In the genomic region with DNA sequence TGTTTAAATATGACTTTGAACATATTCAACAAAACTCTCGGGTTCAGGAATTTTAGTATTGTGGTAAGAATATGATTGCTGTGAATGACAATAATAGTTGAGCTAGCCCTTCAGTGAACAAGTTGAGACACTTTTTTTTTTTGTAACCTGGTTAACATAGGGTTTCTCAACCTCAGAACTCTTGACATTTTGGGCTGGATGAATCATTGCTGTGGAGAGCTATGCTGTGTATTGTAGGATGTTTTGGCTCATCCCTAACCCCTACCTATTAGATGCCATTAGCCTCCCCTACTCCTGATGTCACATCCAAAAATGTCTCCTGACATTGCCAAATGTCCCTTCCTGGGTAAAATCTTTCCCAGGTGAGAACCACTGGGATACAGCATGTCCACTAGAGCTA, we compare ENCODE assay signal across 10 cellular contexts.
DNase-seq lines count a peak whose midpoint lies in the region; ATAC-seq and TF ChIP-seq lines count a peak whose summit lies in the region.
"Had no signal": no experiment of that assay in that cellular context is flagged by ENCODE, and none has a peak within 500 bp of the region (broad histone marks: within the 10 kb centered on the region; RNA-seq: fewer than 3 reads in every experiment).

No MANE protein-coding gene starts in this region.

- H3K9me3 ChIP-seq in CD8-positive, alpha-beta T cell (ENCODE audit: low read length), result no peaks in the 10 kb centered on the region

- intact Hi-C loops in CD8-positive, alpha-beta T cell (cut with DNase I, micrococcal nuclease), result loop anchor here (1.0 to 5.0 kb wide), 8 partner anchors 8 to 112 kb away; partner anchors contain the start of gene RUNX1 (in 1 of the 2)
- intact Hi-C loops in activated T-helper 2 cell treated with anti-CD3 and anti-CD28 coated beads, Interferon-gamma antibody, Interleukin-2, Interleukin-4, amounts not matched to agents 10 μg/mL and 5 μg/mL and 100 μg/mL, durations not matched to agents 14 hours and 24 hours and 36 hours (cut with micrococcal nuclease), result loop anchor here (1.0 to 5.0 kb wide), 4 partner anchors 10 to 87 kb away; no protein-coding TSS in a partner anchor

- DNase-seq in CD8-positive, alpha-beta T cell, result no peak
- DNase-seq in HPDE6-E6E7 (ENCODE audit: extremely low spot score), result peak; percentile 10
- no peak for DNase-seq in activated T-helper 2 cell treated with anti-CD3 and anti-CD28 coated beads, Interferon-gamma antibody, Interleukin-2, Interleukin-4, amounts not matched to agents 10 μg/mL and 5 μg/mL and 100 μg/mL, durations not matched to agents 14 hours and 24 hours and 36 hours (ENCODE audit: low spot score)
- DNase-seq in naive B cell, result no peak
- DNase-seq in stimulated activated CD4-positive, alpha-beta T cell treated with anti-CD3 and anti-CD28 coated beads, Interleukin-2, amount 100 ng/mL, for 48 hours, result no peak
- DNase-seq: dermis blood vessel endothelial cell, NCI-H1092, SHP77 treated with DMSO at 0.1 percent for 48 hours had no signal

- H3K27ac ChIP-seq in CD8-positive, alpha-beta T cell (ENCODE audit: low read depth, low read length), result no peak overlapping the region

- TF ChIP-seq CTCF in CD8-positive, alpha-beta T cell (IDR thresholded peaks at IDR 0.05), result no peak

- ATAC-seq in CD8-positive, alpha-beta T cell, result peak; percentile 24
- ATAC-seq in naive B cell (ENCODE audit: low read depth in 2 of 2), result no peak
- ATAC-seq in GM18519 (IDR thresholded peaks at IDR 0.05; ENCODE audit: low FRiP score, unreplicated experiment), result no peak
- ATAC-seq in GM18517 (IDR thresholded peaks at IDR 0.05; ENCODE audit: unreplicated experiment), result no peak

- peaks cover 90% of the 10 kb centered on the region for H3K4me1 Mint-ChIP-seq in CD8-positive, alpha-beta T cell (ENCODE audit: low read depth)
- peaks cover 88% of the 10 kb centered on the region for H3K4me1 Mint-ChIP-seq in activated T-helper 2 cell treated with anti-CD3 and anti-CD28 coated beads, Interferon-gamma antibody, Interleukin-2, Interleukin-4, amounts not matched to agents 10 μg/mL and 5 μg/mL and 100 μg/mL, durations not matched to agents 14 hours and 24 hours and 36 hours (ENCODE audit: low read depth)
- peaks cover 56 to 73% (median 73%) of the 10 kb centered on the region in 3 donors for H3K4me1 Mint-ChIP-seq in naive B cell

- peak overlapping the region; percentile 99 for H3K27ac Mint-ChIP-seq in CD8-positive, alpha-beta T cell
- peak overlapping the region; percentile 91 for H3K27ac Mint-ChIP-seq in activated T-helper 2 cell treated with anti-CD3 and anti-CD28 coated beads, Interferon-gamma antibody, Interleukin-2, Interleukin-4, amounts not matched to agents 10 μg/mL and 5 μg/mL and 100 μg/mL, durations not matched to agents 14 hours and 24 hours and 36 hours
- H3K27ac Mint-ChIP-seq in naive B cell, result peak overlapping the region; percentile 61 to 98 (median 94)

- no peaks in the 10 kb centered on the region for H3K27me3 ChIP-seq in CD8-positive, alpha-beta T cell (ENCODE audit: insufficient read depth, low read length)

- H3K4me1 ChIP-seq in CD8-positive, alpha-beta T cell (ENCODE audit: insufficient read depth, low read length), result peaks cover 60% of the 10 kb centered on the region

- no peaks in the 10 kb centered on the region for H3K27me3 Mint-ChIP-seq in CD8-positive, alpha-beta T cell (ENCODE audit: low read depth)
- no peaks in the 10 kb centered on the region for H3K27me3 Mint-ChIP-seq in activated T-helper 2 cell treated with anti-CD3 and anti-CD28 coated beads, Interferon-gamma antibody, Interleukin-2, Interleukin-4, amounts not matched to agents 10 μg/mL and 5 μg/mL and 100 μg/mL, durations not matched to agents 14 hours and 24 hours and 36 hours (ENCODE audit: low read depth)
- no peaks in the 10 kb centered on the region for H3K27me3 Mint-ChIP-seq in naive B cell

- no peaks in the 10 kb centered on the region for H3K36me3 ChIP-seq in CD8-positive, alpha-beta T cell (ENCODE audit: insufficient read depth, low read length)

- POLR2A ChIA-PET in CD8-positive, alpha-beta T cell (lab: Charles Lee), result interaction anchor here (0.6 to 1.9 kb wide), 7 partner anchors 11 to 108 kb away, joined by 3 to 9 read pairs (median 4); no protein-coding TSS in a partner anchor

- no peak overlapping the region for H3K4me3 ChIP-seq in CD8-positive, alpha-beta T cell (ENCODE audit: low read depth, low read length)

- peak overlapping the region; percentile 66 for H3K4me3 Mint-ChIP-seq in CD8-positive, alpha-beta T cell
- peak overlapping the region; percentile 51 for H3K4me3 Mint-ChIP-seq in activated T-helper 2 cell treated with anti-CD3 and anti-CD28 coated beads, Interferon-gamma antibody, Interleukin-2, Interleukin-4, amounts not matched to agents 10 μg/mL and 5 μg/mL and 100 μg/mL, durations not matched to agents 14 hours and 24 hours and 36 hours (ENCODE audit: low read depth)
- H3K4me3 Mint-ChIP-seq in naive B cell, result peak overlapping the region in 2 of 8 donors; percentile 23 to 29

- CTCF ChIA-PET in CD8-positive, alpha-beta T cell (lab: Charles Lee), result interaction anchor here (0.6 to 4.8 kb wide), 3 partner anchors 45 to 279 kb away, joined by 4 to 18 read pairs (median 5); no protein-coding TSS in a partner anchor

- no peaks in the 10 kb centered on the region for H3K9me3 Mint-ChIP-seq in CD8-positive, alpha-beta T cell
- no peaks in the 10 kb centered on the region for H3K9me3 Mint-ChIP-seq in activated T-helper 2 cell treated with anti-CD3 and anti-CD28 coated beads, Interferon-gamma antibody, Interleukin-2, Interleukin-4, amounts not matched to agents 10 μg/mL and 5 μg/mL and 100 μg/mL, durations not matched to agents 14 hours and 24 hours and 36 hours
- H3K9me3 Mint-ChIP-seq in naive B cell, result no peaks in the 10 kb centered on the region

- peaks cover 2% of the 10 kb centered on the region for H3K36me3 Mint-ChIP-seq in CD8-positive, alpha-beta T cell
- peaks cover 19% of the 10 kb centered on the region for H3K36me3 Mint-ChIP-seq in activated T-helper 2 cell treated with anti-CD3 and anti-CD28 coated beads, Interferon-gamma antibody, Interleukin-2, Interleukin-4, amounts not matched to agents 10 μg/mL and 5 μg/mL and 100 μg/mL, durations not matched to agents 14 hours and 24 hours and 36 hours (ENCODE audit: low read depth)
- no peaks in the 10 kb centered on the region for H3K36me3 Mint-ChIP-seq in naive B cell
